Comparison of ENCODE assay signal across 1 cellular context in the genomic region with DNA sequence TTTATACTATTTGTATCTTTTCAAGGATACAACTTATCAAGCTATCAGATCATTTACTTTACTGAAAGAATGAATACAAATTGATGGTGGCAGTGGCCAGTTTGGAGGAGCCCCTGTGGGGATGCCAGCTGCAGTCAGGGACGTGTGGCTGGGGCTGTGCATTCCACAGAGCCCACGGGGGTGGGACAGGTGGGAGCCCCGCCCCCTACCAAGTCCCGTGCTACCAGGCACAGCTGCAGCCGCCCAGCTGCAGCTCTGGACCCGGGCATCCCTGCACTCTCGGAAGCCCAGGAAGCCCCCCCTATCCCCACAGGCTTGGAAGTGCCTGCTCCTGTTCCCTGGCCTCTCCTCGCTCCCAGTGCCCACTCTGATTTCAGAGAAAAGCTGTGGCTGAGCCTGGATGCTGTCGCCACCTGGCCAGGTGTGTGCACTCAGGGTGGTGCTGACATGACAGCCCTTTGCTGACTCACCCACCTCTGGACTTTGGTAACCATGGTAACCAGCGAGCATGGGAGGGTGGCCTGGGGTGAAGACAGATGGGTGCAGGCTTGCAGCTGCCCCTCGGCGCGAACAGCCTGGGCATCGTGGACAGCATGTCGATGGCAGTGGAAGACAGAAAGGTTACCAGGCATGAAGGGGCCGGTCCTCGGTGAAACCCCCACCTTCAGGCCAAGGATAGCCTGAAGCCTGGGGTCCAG.
TF ChIP-seq lines count a peak whose summit lies in the region.

No MANE protein-coding gene starts in this region.

TF ChIP-seq in HCT116, 20 proteins besides CTCF, POLR2A, EP300 and RAD21:
- no peak for TF ChIP-seq SIN3A (IDR thresholded peaks at IDR 0.05; ENCODE audit: low read depth)
- TF ChIP-seq SP1 (IDR thresholded peaks at IDR 0.05; ENCODE audit: low read depth) = no peak
- no peak for TF ChIP-seq SRF (IDR thresholded peaks at IDR 0.05; ENCODE audit: low read depth)
- TF ChIP-seq EZH2phosphoT487 (IDR thresholded peaks at IDR 0.05; ENCODE audit: borderline replicate concordance) = no peak
- TF ChIP-seq JUND (IDR thresholded peaks at IDR 0.05) = no peak
- no peak for TF ChIP-seq FOSL1 (IDR thresholded peaks at IDR 0.05; ENCODE audit: low read depth)
- TF ChIP-seq, protein P1, sequence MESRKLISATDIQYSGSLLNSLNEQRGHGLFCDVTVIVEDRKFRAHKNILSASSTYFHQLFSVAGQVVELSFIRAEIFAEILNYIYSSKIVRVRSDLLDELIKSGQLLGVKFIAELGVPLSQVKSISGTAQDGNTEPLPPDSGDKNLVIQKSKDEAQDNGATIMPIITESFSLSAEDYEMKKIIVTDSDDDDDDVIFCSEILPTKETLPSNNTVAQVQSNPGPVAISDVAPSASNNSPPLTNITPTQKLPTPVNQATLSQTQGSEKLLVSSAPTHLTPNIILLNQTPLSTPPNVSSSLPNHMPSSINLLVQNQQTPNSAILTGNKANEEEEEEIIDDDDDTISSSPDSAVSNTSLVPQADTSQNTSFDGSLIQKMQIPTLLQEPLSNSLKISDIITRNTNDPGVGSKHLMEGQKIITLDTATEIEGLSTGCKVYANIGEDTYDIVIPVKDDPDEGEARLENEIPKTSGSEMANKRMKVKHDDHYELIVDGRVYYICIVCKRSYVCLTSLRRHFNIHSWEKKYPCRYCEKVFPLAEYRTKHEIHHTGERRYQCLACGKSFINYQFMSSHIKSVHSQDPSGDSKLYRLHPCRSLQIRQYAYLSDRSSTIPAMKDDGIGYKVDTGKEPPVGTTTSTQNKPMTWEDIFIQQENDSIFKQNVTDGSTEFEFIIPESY (IDR thresholded peaks at IDR 0.05; ENCODE audit: extremely low read depth, insufficient replicate concordance, low read length) = no peak
- TF ChIP-seq, protein P2, sequence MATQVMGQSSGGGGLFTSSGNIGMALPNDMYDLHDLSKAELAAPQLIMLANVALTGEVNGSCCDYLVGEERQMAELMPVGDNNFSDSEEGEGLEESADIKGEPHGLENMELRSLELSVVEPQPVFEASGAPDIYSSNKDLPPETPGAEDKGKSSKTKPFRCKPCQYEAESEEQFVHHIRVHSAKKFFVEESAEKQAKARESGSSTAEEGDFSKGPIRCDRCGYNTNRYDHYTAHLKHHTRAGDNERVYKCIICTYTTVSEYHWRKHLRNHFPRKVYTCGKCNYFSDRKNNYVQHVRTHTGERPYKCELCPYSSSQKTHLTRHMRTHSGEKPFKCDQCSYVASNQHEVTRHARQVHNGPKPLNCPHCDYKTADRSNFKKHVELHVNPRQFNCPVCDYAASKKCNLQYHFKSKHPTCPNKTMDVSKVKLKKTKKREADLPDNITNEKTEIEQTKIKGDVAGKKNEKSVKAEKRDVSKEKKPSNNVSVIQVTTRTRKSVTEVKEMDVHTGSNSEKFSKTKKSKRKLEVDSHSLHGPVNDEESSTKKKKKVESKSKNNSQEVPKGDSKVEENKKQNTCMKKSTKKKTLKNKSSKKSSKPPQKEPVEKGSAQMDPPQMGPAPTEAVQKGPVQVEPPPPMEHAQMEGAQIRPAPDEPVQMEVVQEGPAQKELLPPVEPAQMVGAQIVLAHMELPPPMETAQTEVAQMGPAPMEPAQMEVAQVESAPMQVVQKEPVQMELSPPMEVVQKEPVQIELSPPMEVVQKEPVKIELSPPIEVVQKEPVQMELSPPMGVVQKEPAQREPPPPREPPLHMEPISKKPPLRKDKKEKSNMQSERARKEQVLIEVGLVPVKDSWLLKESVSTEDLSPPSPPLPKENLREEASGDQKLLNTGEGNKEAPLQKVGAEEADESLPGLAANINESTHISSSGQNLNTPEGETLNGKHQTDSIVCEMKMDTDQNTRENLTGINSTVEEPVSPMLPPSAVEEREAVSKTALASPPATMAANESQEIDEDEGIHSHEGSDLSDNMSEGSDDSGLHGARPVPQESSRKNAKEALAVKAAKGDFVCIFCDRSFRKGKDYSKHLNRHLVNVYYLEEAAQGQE (IDR thresholded peaks at IDR 0.05; ENCODE audit: low read depth) = no peak
- no peak for TF ChIP-seq POLR2AphosphoS5 (IDR thresholded peaks at IDR 0.05; ENCODE audit: low read depth, low read length)
- TF ChIP-seq ZNF274 (IDR thresholded peaks at IDR 0.05; ENCODE audit: low read depth, low read length) = no peak
- TF ChIP-seq CEBPB (IDR thresholded peaks at IDR 0.05; ENCODE audit: low read depth) = no peak
- TF ChIP-seq EGR1 (IDR thresholded peaks at IDR 0.05; ENCODE audit: low read depth) = no peak
- TF ChIP-seq ELF1 (IDR thresholded peaks at IDR 0.05; ENCODE audit: borderline replicate concordance, low read depth) = no peak
- no peak for TF ChIP-seq ZFX (IDR thresholded peaks at IDR 0.05)
- TF ChIP-seq TCF7L2 (IDR thresholded peaks at IDR 0.05; ENCODE audit: borderline replicate concordance, extremely low read depth, insufficient read depth, insufficient read length) = no peak
- TF ChIP-seq CBX3 (IDR thresholded peaks at IDR 0.05; ENCODE audit: low read depth) = no peak
- no peak for TF ChIP-seq YY1 (IDR thresholded peaks at IDR 0.05; ENCODE audit: extremely low read depth, insufficient replicate concordance, low read depth, low read length)
- no peak for TF ChIP-seq EZH2 (IDR thresholded peaks at IDR 0.05)
- TF ChIP-seq, protein P3, sequence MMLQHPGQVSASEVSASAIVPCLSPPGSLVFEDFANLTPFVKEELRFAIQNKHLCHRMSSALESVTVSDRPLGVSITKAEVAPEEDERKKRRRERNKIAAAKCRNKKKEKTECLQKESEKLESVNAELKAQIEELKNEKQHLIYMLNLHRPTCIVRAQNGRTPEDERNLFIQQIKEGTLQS (IDR thresholded peaks at IDR 0.05) = no peak
- TF ChIP-seq, protein P4, sequence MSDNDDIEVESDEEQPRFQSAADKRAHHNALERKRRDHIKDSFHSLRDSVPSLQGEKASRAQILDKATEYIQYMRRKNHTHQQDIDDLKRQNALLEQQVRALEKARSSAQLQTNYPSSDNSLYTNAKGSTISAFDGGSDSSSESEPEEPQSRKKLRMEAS (IDR thresholded peaks at IDR 0.05) = no peak
